In genomic region chr7:92763636-92764423, GRCh38 we compare ENCODE assay signal across 9 cellular contexts.
DNase-seq lines count a peak whose midpoint lies in the region; ATAC-seq and TF ChIP-seq lines count a peak whose summit lies in the region.
"Had no signal": no experiment of that assay in that cellular context is flagged by ENCODE, and none has a peak within 500 bp of the region (broad histone marks: within the 10 kb centered on the region; RNA-seq: fewer than 3 reads in every experiment).

No MANE protein-coding gene starts in this region.

- TF ChIP-seq CTCF in Caco-2 (IDR thresholded peaks at IDR 0.05; ENCODE audit: insufficient read depth in 1 of 2, low read depth in 1 of 2, low read length in 1 of 2, severe bottlenecking in 1 of 2, unreplicated experiment in 1 of 2) (no peak), tibial artery (IDR thresholded peaks at IDR 0.05) (no peak)

- TSS peak; percentile 40 for BruUV-seq in Caco-2 (replicated peaks; lab: Mats Ljungman, UMichigan)

- peaks cover 71% of the 10 kb centered on the region for H3K36me3 Mint-ChIP-seq in Caco-2 (ENCODE audit: insufficient read depth, unreplicated experiment)

- H3K4me3 Mint-ChIP-seq in Caco-2 (ENCODE audit: unreplicated experiment): no peak overlapping the region

- H3K27ac Mint-ChIP-seq in Caco-2 (ENCODE audit: unreplicated experiment): peak overlapping the region; percentile 51

- H3K9me3 ChIP-seq in Caco-2 (no peaks in the 10 kb centered on the region), HUES6 (ENCODE audit: control insufficient read depth, insufficient read depth, low read depth, low read length) (no peaks in the 10 kb centered on the region), SJSA1 (replicated peaks) (no peaks in the 10 kb centered on the region), iPS DF 6.9 (ENCODE audit: control insufficient read depth, insufficient read depth, low read length) (no peaks in the 10 kb centered on the region), tibial artery (no peaks in the 10 kb centered on the region)

- H3K36me3 ChIP-seq in Caco-2 (ENCODE audit: control insufficient read depth, insufficient read depth, low read length) (no peaks in the 10 kb centered on the region; the same call in 1 of the 2 replicates), HUES6 (ENCODE audit: control insufficient read depth, insufficient read depth, low read length) (no peaks in the 10 kb centered on the region; the same call in 1 of the 2 replicates), SJSA1 (peaks cover 51% of the 10 kb centered on the region), iPS DF 6.9 (ENCODE audit: control insufficient read depth, insufficient read depth, low read length) (no peaks in the 10 kb centered on the region), tibial artery (no peaks in the 10 kb centered on the region)
- H3K36me3 ChIP-seq: heart right ventricle had no signal

- H3K27ac ChIP-seq in HUES6 (ENCODE audit: low read depth, low read length): peak overlapping the region; percentile 78
- peak overlapping the region; percentile 48 for H3K27ac ChIP-seq in SJSA1
- no peak overlapping the region for H3K27ac ChIP-seq in iPS DF 6.9 (ENCODE audit: low read length)
- peak overlapping the region in 1 of 2 donors; percentile 57 for H3K27ac ChIP-seq in tibial artery
- H3K27ac ChIP-seq: heart right ventricle had no signal

- POLR2A ChIA-PET in Caco-2 (lab: Charles Lee): no interaction called here

- H3K9ac ChIP-seq in HUES6 (ENCODE audit: low read length): peak overlapping the region; percentile 6

- H3K4me1 ChIP-seq in Caco-2 (peaks cover 62% of the 10 kb centered on the region), HUES6 (ENCODE audit: control insufficient read depth, insufficient read depth, low read length) (peaks cover 79% of the 10 kb centered on the region), SJSA1 (replicated peaks) (peaks cover 77% of the 10 kb centered on the region), iPS DF 6.9 (ENCODE audit: control insufficient read depth, insufficient read depth, low read length) (peaks cover 13% of the 10 kb centered on the region; the same call in 1 of the 2 replicates), tibial artery (peaks cover 0 to 81% (median 15%) of the 10 kb centered on the region in 4 donors)

- WGBS in iPS DF 6.9 (ENCODE audit: insufficient coverage, insufficient read length): no CpG with 5 or more reads among the region's 4 CpGs

- no peak overlapping the region for H3K4me3 ChIP-seq in Caco-2 (ENCODE audit: low read depth, low read length)
- 0 out of 2 replicates have a peak overlapping the region, but pooled peaks have one; percentile 9 for H3K4me3 ChIP-seq in HUES6 (ENCODE audit: low read depth, low read length)
- H3K4me3 ChIP-seq in SJSA1: no peak overlapping the region
- H3K4me3 ChIP-seq in iPS DF 6.9 (ENCODE audit: low read length): no peak overlapping the region
- H3K4me3 ChIP-seq in tibial artery: no peak overlapping the region
- H3K4me3 ChIP-seq: heart right ventricle had no signal

- H3K27me3 Mint-ChIP-seq in Caco-2 (ENCODE audit: insufficient read depth, unreplicated experiment): no peaks in the 10 kb centered on the region

- H3K9me3 Mint-ChIP-seq in Caco-2 (ENCODE audit: unreplicated experiment): no peaks in the 10 kb centered on the region

- CTCF ChIA-PET in Caco-2 (lab: Charles Lee): no interaction called here

- no peak for ATAC-seq in HG03159 (IDR thresholded peaks at IDR 0.05; ENCODE audit: unreplicated experiment)

- DNase-seq in Caco-2 (peak; percentile 82 to 83), SJSA1 (ENCODE audit: low read depth in 1 of 2, low spot score in 2 of 2) (peak; percentile 73 to 74), iPS DF 6.9 (ENCODE audit: low read depth, low spot score) (peak; percentile 84), tibial artery (no peak), epidermal melanocyte (ENCODE audit: insufficient read length, low spot score) (no peak), cardiac septum (ENCODE audit: low spot score) (no peak)
- DNase-seq: heart right ventricle had no signal

- H3K27me3 ChIP-seq in Caco-2 (replicated peaks; ENCODE audit: control insufficient read depth, insufficient read depth, low read length) (no peaks in the 10 kb centered on the region), HUES6 (ENCODE audit: control insufficient read depth, insufficient read depth, low read length) (no peaks in the 10 kb centered on the region), SJSA1 (replicated peaks) (no peaks in the 10 kb centered on the region), iPS DF 6.9 (ENCODE audit: control insufficient read depth, insufficient read depth, low read length) (no peaks in the 10 kb centered on the region), tibial artery (no peaks in the 10 kb centered on the region)
- H3K27me3 ChIP-seq: heart right ventricle had no signal

- H3K4me1 Mint-ChIP-seq in Caco-2 (ENCODE audit: low read depth, unreplicated experiment): peaks cover 41% of the 10 kb centered on the region

- intact Hi-C loops in Caco-2 (cut with micrococcal nuclease; ENCODE audit: unreplicated experiment): loop anchor here (1.0 kb wide), 3 partner anchors 12 to 69 kb away; no protein-coding TSS in a partner anchor
- intact Hi-C loops in tibial artery (cut with DNase I; ENCODE audit: low total_unique reads): loop anchor here (10.0 kb wide), 1 partner anchor 49 kb away; no protein-coding TSS in a partner anchor
- intact Hi-C loops in cardiac septum (cut with DNase I): no loop called here

Comparison
In these comparisons a context has a peak if more than half of its experiments do, and no peak if none do; other contexts are left out.
1. DNase-seq: peak in Caco-2 (2 of 2), SJSA1 (2 of 2) and iPS DF 6.9 (single experiment); none in tibial artery (0 of 2), epidermal melanocyte (single experiment) and cardiac septum (single experiment).